Comparison of ENCODE assay signal across 14 cellular contexts in genomic region chr13:81917829-81918228, GRCh38.
DNase-seq lines count a peak whose midpoint lies in the region; ATAC-seq and TF ChIP-seq lines count a peak whose summit lies in the region.
"Had no signal": no experiment of that assay in that cellular context is flagged by ENCODE, and none has a peak within 500 bp of the region (broad histone marks: within the 10 kb centered on the region; RNA-seq: fewer than 3 reads in every experiment).

No MANE protein-coding gene starts in this region.

- TF ChIP-seq CTCF in Calu3 (IDR thresholded peaks at IDR 0.05; ENCODE audit: unreplicated experiment) = no peak

- BruUV-seq in Calu3 (replicated peaks; lab: Mats Ljungman, UMichigan) = no TSS peak

- no peak for ATAC-seq in GM21619 (IDR thresholded peaks at IDR 0.05; ENCODE audit: unreplicated experiment)

- H3K27me3 ChIP-seq in H7 (ENCODE audit: control insufficient read depth, insufficient read depth, low read length) = no peaks in the 10 kb centered on the region
- H3K27me3 ChIP-seq: BE2C had no signal

- no peaks in the 10 kb centered on the region for H3K4me1 Mint-ChIP-seq in Calu3 (ENCODE audit: low read depth, unreplicated experiment)
- H3K4me1 Mint-ChIP-seq: CD4-positive, alpha-beta memory T cell had no signal

- no peaks in the 10 kb centered on the region for H3K9me3 Mint-ChIP-seq in Calu3 (ENCODE audit: low read depth, unreplicated experiment)

- no peaks in the 10 kb centered on the region for H3K27me3 Mint-ChIP-seq in Calu3 (ENCODE audit: unreplicated experiment)
- H3K27me3 Mint-ChIP-seq: CD4-positive, alpha-beta memory T cell had no signal

- CTCF ChIA-PET in Calu3 (lab: Charles Lee) = no interaction called here

- no peak overlapping the region for H3K4me3 ChIP-seq in H7 (ENCODE audit: insufficient read depth, low read depth, low read length)

- intact Hi-C loops in Calu3 (cut with micrococcal nuclease; ENCODE audit: unreplicated experiment) = no loop called here

- H3K4me3 Mint-ChIP-seq in Calu3 (ENCODE audit: low read depth, unreplicated experiment) = no peak overlapping the region
- H3K4me3 Mint-ChIP-seq: CD4-positive, alpha-beta memory T cell had no signal

- no peak for TF ChIP-seq EP300 in Ishikawa (IDR thresholded peaks at IDR 0.05; ENCODE audit: borderline replicate concordance)

- DNase-seq in kidney tubule cell (ENCODE audit: low spot score) = peak; percentile 1
- DNase-seq in renal cortical epithelial cell (ENCODE audit: low read depth) = peak; percentile 2
- no peak for DNase-seq in NCI-H1694 (lab: John Stamatoyannopoulos, UW)
- no peak for DNase-seq in Calu3
- no peak for DNase-seq in H7
- DNase-seq: BE2C; CD4-positive, alpha-beta memory T cell; DMS153; DMS79 treated with DMSO at 0.1 percent for 48 hours; EL; GDM1; IMR-90 had no signal

- no peak overlapping the region for H3K27ac Mint-ChIP-seq in Calu3 (ENCODE audit: unreplicated experiment)
- H3K27ac Mint-ChIP-seq: CD4-positive, alpha-beta memory T cell had no signal

- no peaks in the 10 kb centered on the region for H3K36me3 ChIP-seq in H7 (replicated peaks; ENCODE audit: control insufficient read depth, insufficient read depth, low read length)
- H3K36me3 ChIP-seq: BE2C had no signal

- no peak for TF ChIP-seq RAD21 in Ishikawa (IDR thresholded peaks at IDR 0.05; ENCODE audit: low read depth)

- H3K36me3 Mint-ChIP-seq in Calu3 (ENCODE audit: insufficient read depth, unreplicated experiment) = no peaks in the 10 kb centered on the region
- H3K36me3 Mint-ChIP-seq: CD4-positive, alpha-beta memory T cell had no signal

TF ChIP-seq in Ishikawa, 13 proteins besides CTCF, POLR2A, EP300 and RAD21:
- no peak for TF ChIP-seq CEBPB (IDR thresholded peaks at IDR 0.05)
- TF ChIP-seq TCF12 (IDR thresholded peaks at IDR 0.05; ENCODE audit: low read depth) = no peak
- TF ChIP-seq TEAD4 (IDR thresholded peaks at IDR 0.05) = peak; percentile 65
- no peak for TF ChIP-seq YY1 (IDR thresholded peaks at IDR 0.05; ENCODE audit: low read depth)
- no peak for TF ChIP-seq ZBTB7A (IDR thresholded peaks at IDR 0.05; ENCODE audit: low read depth)

Comparison
In these comparisons a context has a peak if more than half of its experiments do, and no peak if none do; other contexts are left out.
1. DNase-seq: peak in kidney tubule cell (single experiment) and renal cortical epithelial cell (single experiment); none in NCI-H1694 (single experiment), Calu3 (single experiment) and H7 (single experiment).